In genomic region chr22:50170453-50171318, GRCh38 we compare ENCODE assay signal across 8 cellular contexts. TPM values are rescaled to one million over a fixed set of nuclear protein-coding genes. Genes with fewer than 3 reads are reported as not detected.
DNase-seq lines count a peak whose midpoint lies in the region; ATAC-seq and TF ChIP-seq lines count a peak whose summit lies in the region.

Gene PANX2 (plus strand): TSS chr22:50170731. CDS start chr22:50170731, 0 bp downstream.

- no peak within 1 kb of the TSS for H2BK12ac ChIP-seq in trophoblast cell (ENCODE audit: low read length)

- H3K27ac Mint-ChIP-seq in CD8-positive, alpha-beta memory T cell, result peak within 1 kb of the TSS in 1 of 8 donors; percentile 43
- H3K27ac Mint-ChIP-seq in endothelial cell (ENCODE audit: unreplicated experiment), result no peak within 1 kb of the TSS

- H3K14ac ChIP-seq in trophoblast cell (ENCODE audit: low read length), result peak within 1 kb of the TSS; percentile 73

- H4K91ac ChIP-seq in trophoblast cell (ENCODE audit: low read depth, low read length), result peak within 1 kb of the TSS; percentile 86

- H3K9me3 ChIP-seq in CD8-positive, alpha-beta memory T cell (ENCODE audit: low read length), result no peaks in the 10 kb centered on the region
- H3K9me3 ChIP-seq in trophoblast cell (ENCODE audit: insufficient read depth, low read depth, low read length), result peaks cover 12% of the 10 kb centered on the region

- POLR2A ChIA-PET in CD8-positive, alpha-beta memory T cell (lab: Charles Lee), result no interaction called here

- peak within 1 kb of the TSS; percentile 71 for H2AFZ ChIP-seq in trophoblast cell (ENCODE audit: insufficient read depth, low read length, poor library complexity)

- H3K23ac ChIP-seq in trophoblast cell (ENCODE audit: low read length), result no peak within 1 kb of the TSS

- CTCF ChIA-PET in CD8-positive, alpha-beta memory T cell (lab: Charles Lee), result no interaction called here

- H3K79me2 ChIP-seq in trophoblast cell (ENCODE audit: control insufficient read depth, insufficient read depth, low read length, poor library complexity), result no peaks in the 10 kb centered on the region

- peak within 1 kb of the TSS; percentile 79 for H2BK120ac ChIP-seq in trophoblast cell (ENCODE audit: insufficient read depth, low read length, poor library complexity)

- H3K27ac ChIP-seq in CD8-positive, alpha-beta memory T cell (ENCODE audit: low read depth, low read length), result no peak within 1 kb of the TSS
- H3K27ac ChIP-seq in trophoblast cell (ENCODE audit: low read depth, low read length), result no peak within 1 kb of the TSS

- H3K27me3 Mint-ChIP-seq in CD8-positive, alpha-beta memory T cell, result peaks cover 32 to 36% of the 10 kb centered on the region in 2 donors
- H3K27me3 Mint-ChIP-seq in endothelial cell (ENCODE audit: unreplicated experiment), result peaks cover 29% of the 10 kb centered on the region

- WGBS in trophoblast cell (ENCODE audit: extremely low coverage, insufficient coverage, insufficient read length), result no CpG with 5 or more reads among the region's 105 CpGs

- H2AK5ac ChIP-seq in trophoblast cell (ENCODE audit: low read length), result peak within 1 kb of the TSS; percentile 13

- peak within 1 kb of the TSS; percentile 94 for H3K4me2 ChIP-seq in trophoblast cell (ENCODE audit: low read length)

- peak within 1 kb of the TSS; percentile 77 for H3K18ac ChIP-seq in trophoblast cell (ENCODE audit: low read length)

- H3K36me3 ChIP-seq in CD8-positive, alpha-beta memory T cell (ENCODE audit: insufficient read depth, low read length), result no peaks in the 10 kb centered on the region
- no peaks in the 10 kb centered on the region for H3K36me3 ChIP-seq in trophoblast cell (ENCODE audit: control insufficient read depth in 1 of 2, insufficient read depth in 2 of 2, low read length in 2 of 2)

- peaks cover 4% of the 10 kb centered on the region for H3K27me3 ChIP-seq in CD8-positive, alpha-beta memory T cell (ENCODE audit: insufficient read depth, low read length, poor library complexity, severe bottlenecking)
- peaks cover 17% of the 10 kb centered on the region for H3K27me3 ChIP-seq in trophoblast cell (ENCODE audit: insufficient read depth, low read length)

- ATAC-seq in GM21515 (IDR thresholded peaks at IDR 0.05; ENCODE audit: unreplicated experiment), result no peak
- ATAC-seq in HG03520 (IDR thresholded peaks at IDR 0.05; ENCODE audit: unreplicated experiment), result no peak
- ATAC-seq in HG03196 (IDR thresholded peaks at IDR 0.05; ENCODE audit: unreplicated experiment), result no peak

- no peaks in the 10 kb centered on the region for H3K36me3 Mint-ChIP-seq in CD8-positive, alpha-beta memory T cell
- no peaks in the 10 kb centered on the region for H3K36me3 Mint-ChIP-seq in endothelial cell (ENCODE audit: low read depth, unreplicated experiment)

- peak within 1 kb of the TSS; percentile 86 for H4K8ac ChIP-seq in trophoblast cell (ENCODE audit: low read depth, low read length)

- H3K4ac ChIP-seq in trophoblast cell (ENCODE audit: low read depth, low read length), result no peak within 1 kb of the TSS

- H3K4me3 ChIP-seq in CD8-positive, alpha-beta memory T cell (ENCODE audit: low read length), result no peak within 1 kb of the TSS
- H3K4me3 ChIP-seq in trophoblast cell (ENCODE audit: low read depth, low read length), result peak within 1 kb of the TSS; percentile 65

- H3K9me3 Mint-ChIP-seq in CD8-positive, alpha-beta memory T cell, result no peaks in the 10 kb centered on the region
- no peaks in the 10 kb centered on the region for H3K9me3 Mint-ChIP-seq in endothelial cell (ENCODE audit: unreplicated experiment)

- peaks cover 2% of the 10 kb centered on the region for H3K79me1 ChIP-seq in trophoblast cell (ENCODE audit: low read length)

- peak within 1 kb of the TSS; percentile 74 for H4K12ac ChIP-seq in trophoblast cell (ENCODE audit: low read depth, low read length)

- H3K4me3 Mint-ChIP-seq in CD8-positive, alpha-beta memory T cell, result peak within 1 kb of the TSS in 6 of 7 donors; percentile 59 to 83 (median 68)
- H3K4me3 Mint-ChIP-seq in endothelial cell (ENCODE audit: unreplicated experiment), result peak within 1 kb of the TSS; percentile 85

- H3K9ac ChIP-seq in trophoblast cell (ENCODE audit: low read length), result no peak within 1 kb of the TSS

- TF ChIP-seq CTCF in endothelial cell (IDR thresholded peaks at IDR 0.05; ENCODE audit: unreplicated experiment), result no peak

- peak within 1 kb of the TSS; percentile 54 for H2BK5ac ChIP-seq in trophoblast cell (ENCODE audit: low read depth, low read length, poor library complexity)

- DNase-seq in CD8-positive, alpha-beta memory T cell, result peak in 1 of 5 donors; percentile 49
- DNase-seq in NCI-H2171 treated with DMSO at 0.1 percent for 48 hours (lab: John Stamatoyannopoulos, UW) (peak; percentile 24), endothelial cell (ENCODE audit: low spot score) (no peak), trophoblast cell (peak in 1 of 2 donors; percentile 20)
- no peak for DNase-seq in central memory CD4-positive, alpha-beta T cell

- peaks cover 0 to 11% (median 5%) of the 10 kb centered on the region in 3 donors for H3K4me1 Mint-ChIP-seq in CD8-positive, alpha-beta memory T cell
- no peaks in the 10 kb centered on the region for H3K4me1 Mint-ChIP-seq in endothelial cell (ENCODE audit: unreplicated experiment)

- H3K4me1 ChIP-seq in CD8-positive, alpha-beta memory T cell (ENCODE audit: insufficient read depth, low read length), result no peaks in the 10 kb centered on the region
- H3K4me1 ChIP-seq in trophoblast cell (ENCODE audit: control insufficient read depth in 1 of 2, insufficient read depth in 2 of 2, low read length in 2 of 2), result peaks cover 0 to under 1% of the 10 kb centered on the region in 2 experiments

RNA-seq across cellular contexts. Expression of gene PANX2, which starts in this region (rescaled TPM):
- 1 to 10 TPM; 1.7 to 1.8 TPM for total RNA-seq in CD8-positive, alpha-beta memory T cell
- not detected for polyA plus RNA-seq in CD8-positive, alpha-beta memory T cell
- 0.87 TPM for total RNA-seq in endothelial cell (ENCODE audit: unreplicated experiment)
- 4.0 TPM in 2 replicates for polyA plus RNA-seq in trophoblast cell (2013)
